9 cellular contexts compared by ENCODE assay signal in genomic region chr1:227885648-227886502, GRCh38.
DNase-seq lines count a peak whose midpoint lies in the region; FAIRE-seq and TF ChIP-seq lines count a peak whose summit lies in the region.
"Had no signal": no experiment of that assay in that cellular context is flagged by ENCODE, and none has a peak within 500 bp of the region (broad histone marks: within the 10 kb centered on the region; RNA-seq: fewer than 3 reads in every experiment).

No MANE protein-coding gene starts in this region.

- H3K4me2 ChIP-seq in hepatocyte = peak overlapping the region; percentile 80

- H3K27me3 ChIP-seq in hepatocyte (no peaks in the 10 kb centered on the region), thymus (ENCODE audit: control insufficient read depth, insufficient read depth) (peaks cover 2% of the 10 kb centered on the region)

- H3K79me2 ChIP-seq in hepatocyte = no peaks in the 10 kb centered on the region

- FAIRE-seq in HTR-8/SVneo (lab: Jason Lieb, UNC) = no peak

- H3K27ac ChIP-seq in hepatocyte (peak overlapping the region; percentile 97), thymus (ENCODE audit: low read depth) (peak overlapping the region; percentile 77)
- H3K27ac ChIP-seq: 22Rv1 had no signal

- H3K27ac Mint-ChIP-seq in activated naive CD4-positive, alpha-beta T cell treated with anti-CD3 and anti-CD28 coated beads, Interleukin-2, amount 50 U/mL, for 24 hours = peak overlapping the region; percentile 80

- no peaks in the 10 kb centered on the region for H3K9me2 ChIP-seq in hepatocyte (replicated peaks; ENCODE audit: insufficient read depth)

- peak; percentile 35 for DNase-seq in DMS 273 (lab: John Stamatoyannopoulos, UW; ENCODE audit: unreplicated experiment)
- no peak for DNase-seq in DMS 273 treated with DMSO at 0.1 percent for 48 hours (lab: John Stamatoyannopoulos, UW)
- peak; percentile 39 for DNase-seq in hepatocyte (ENCODE audit: low spot score)
- DNase-seq in iPS-NIHi7 (ENCODE audit: extremely low spot score) = no peak
- no peak for DNase-seq in HTR-8/SVneo (ENCODE audit: insufficient read length, low spot score)
- DNase-seq in NOMO-1 treated with DMSO at 0.1 percent for 48 hours (lab: John Stamatoyannopoulos, UW; ENCODE audit: unreplicated experiment) = no peak

- no peaks in the 10 kb centered on the region for H3K27me3 Mint-ChIP-seq in activated naive CD4-positive, alpha-beta T cell treated with anti-CD3 and anti-CD28 coated beads, Interleukin-2, amount 50 U/mL, for 24 hours

- WGBS in hepatocyte (ENCODE audit: low lambda C conversion rate, missing lambda C conversion rate) = 60% methylated on average over 14 of the region's 14 CpGs
- WGBS in thymus = 74% methylated on average over 14 of the region's 14 CpGs

- peaks cover 19% of the 10 kb centered on the region for H3K4me1 Mint-ChIP-seq in activated naive CD4-positive, alpha-beta T cell treated with anti-CD3 and anti-CD28 coated beads, Interleukin-2, amount 50 U/mL, for 24 hours

- H3K9me3 ChIP-seq in hepatocyte (ENCODE audit: low read depth) (no peaks in the 10 kb centered on the region), thymus (ENCODE audit: control insufficient read depth) (no peaks in the 10 kb centered on the region)

- no peaks in the 10 kb centered on the region for H3K9me3 Mint-ChIP-seq in activated naive CD4-positive, alpha-beta T cell treated with anti-CD3 and anti-CD28 coated beads, Interleukin-2, amount 50 U/mL, for 24 hours

- no peak overlapping the region for H2AFZ ChIP-seq in hepatocyte

- H3K4me1 ChIP-seq in hepatocyte (ENCODE audit: insufficient read depth) (peaks cover 30% of the 10 kb centered on the region), thymus (ENCODE audit: control insufficient read depth, insufficient read depth, low read length) (peaks cover 13% of the 10 kb centered on the region)

- H3K4me3 Mint-ChIP-seq in activated naive CD4-positive, alpha-beta T cell treated with anti-CD3 and anti-CD28 coated beads, Interleukin-2, amount 50 U/mL, for 24 hours = peak overlapping the region; percentile 51

- H3K36me3 ChIP-seq in hepatocyte (replicated peaks; ENCODE audit: insufficient read depth, low read depth) (no peaks in the 10 kb centered on the region), thymus (ENCODE audit: control insufficient read depth, insufficient read depth) (no peaks in the 10 kb centered on the region)

- no peaks in the 10 kb centered on the region for H3K36me3 Mint-ChIP-seq in activated naive CD4-positive, alpha-beta T cell treated with anti-CD3 and anti-CD28 coated beads, Interleukin-2, amount 50 U/mL, for 24 hours

- no peaks in the 10 kb centered on the region for H4K20me1 ChIP-seq in hepatocyte (ENCODE audit: insufficient read depth, poor library complexity, severe bottlenecking)

- TF ChIP-seq CTCF in hepatocyte (IDR thresholded peaks at IDR 0.05; ENCODE audit: poor library complexity) = no peak

- H3K4me3 ChIP-seq in hepatocyte = no peak overlapping the region
- H3K4me3 ChIP-seq in thymus (ENCODE audit: low read length) = no peak overlapping the region

Comparison
In these comparisons a context has a peak if more than half of its experiments do, and no peak if none do; other contexts are left out.
1. DNase-seq: peak in DMS 273 (single experiment) and hepatocyte (single experiment); none in DMS 273 treated with DMSO at 0.1 percent for 48 hours (single experiment), iPS-NIHi7 (single experiment), HTR-8/SVneo (single experiment) and NOMO-1 treated with DMSO at 0.1 percent for 48 hours (single experiment).